Comparison of ENCODE assay signal across 16 cellular contexts in genomic region chr11:68200639-68201038, GRCh38. TPM values are rescaled to one million over a fixed set of nuclear protein-coding genes. Genes with fewer than 3 reads are reported as not detected.
A peak's percentile ranks its signal among the peaks of the same experiment; 100 is the strongest.
DNase-seq lines count a peak whose midpoint lies in the region; ATAC-seq and TF ChIP-seq lines count a peak whose summit lies in the region.
"Had no signal": no experiment of that assay in that cellular context is flagged by ENCODE, and none has a peak within 500 bp of the region (broad histone marks: within the 10 kb centered on the region; RNA-seq: fewer than 3 reads in every experiment).

No MANE protein-coding gene starts in this region.

- peaks cover 66% of the 10 kb centered on the region for H3K4me1 Mint-ChIP-seq in activated naive CD8-positive, alpha-beta T cell treated with anti-CD3 and anti-CD28 coated beads, Interleukin-2, amount 50 U/mL, for 24 hours

- no peak overlapping the region for H3K4me3 ChIP-seq in foreskin fibroblast (ENCODE audit: low read depth in 1 of 2, low read length in 2 of 2)
- no peak overlapping the region for H3K4me3 ChIP-seq in adrenal gland
- H3K4me3 ChIP-seq: tibial nerve had no signal

- no peak overlapping the region for H3K4me3 Mint-ChIP-seq in activated naive CD8-positive, alpha-beta T cell treated with anti-CD3 and anti-CD28 coated beads, Interleukin-2, amount 50 U/mL, for 24 hours
- H3K4me3 Mint-ChIP-seq: activated CD8-positive, alpha-beta T cell treated with anti-CD3 and anti-CD28 coated beads for 36 hours had no signal

- no peaks in the 10 kb centered on the region for H3K9me3 ChIP-seq in adrenal gland (replicated peaks in 1 of 3)
- H3K9me3 ChIP-seq: tibial nerve had no signal

- H3K4me1 ChIP-seq in adrenal gland (replicated peaks in 1 of 2), result peaks cover 0 to 34% of the 10 kb centered on the region in 2 donors

- H3K27ac ChIP-seq in adrenal gland, result no peak overlapping the region
- H3K27ac ChIP-seq: RWPE1 had no signal

- TF ChIP-seq POLR2A in adrenal gland (IDR thresholded peaks at IDR 0.05), result no peak

- H3K36me3 ChIP-seq in adrenal gland (replicated peaks in 1 of 2), result no peaks in the 10 kb centered on the region
- H3K36me3 ChIP-seq: tibial nerve had no signal

- no peaks in the 10 kb centered on the region for H3K27me3 Mint-ChIP-seq in activated naive CD8-positive, alpha-beta T cell treated with anti-CD3 and anti-CD28 coated beads, Interleukin-2, amount 50 U/mL, for 24 hours
- H3K27me3 Mint-ChIP-seq: activated CD8-positive, alpha-beta T cell treated with anti-CD3 and anti-CD28 coated beads for 36 hours had no signal

- WGBS in adrenal gland, 4 donors, result 43 to 53% (median 48%) methylated on average over 3 of the region's 3 CpGs

- H3K36me3 Mint-ChIP-seq in activated naive CD8-positive, alpha-beta T cell treated with anti-CD3 and anti-CD28 coated beads, Interleukin-2, amount 50 U/mL, for 24 hours (ENCODE audit: low read depth), result no peaks in the 10 kb centered on the region

- intact Hi-C loops in Right ventricle myocardium inferior (cut with DNase I), result no loop called here
- intact Hi-C loops in cardiac septum (cut with DNase I), result loop anchor here (10.0 kb wide), 1 partner anchor 186 kb away; the partner anchor contains the start of gene ALDH3B1
- intact Hi-C loops in adrenal gland (cut with DNase I), result loop anchor here in 1 of 2 donors (10.0 kb wide), 2 partner anchors 156 to 186 kb away; partner anchors contain the start of gene ALDH3B1

- ATAC-seq in Right ventricle myocardium inferior (peak; percentile 45), HG03039 (IDR thresholded peaks at IDR 0.05; ENCODE audit: unreplicated experiment) (no peak), GM18517 (IDR thresholded peaks at IDR 0.05; ENCODE audit: unreplicated experiment) (no peak)
- no peak for ATAC-seq in activated naive CD8-positive, alpha-beta T cell treated with anti-CD3 and anti-CD28 coated beads, Interleukin-2, amount 50 U/mL, for 24 hours
- ATAC-seq: activated CD8-positive, alpha-beta T cell treated with anti-CD3 and anti-CD28 coated beads for 36 hours had no signal

- no peaks in the 10 kb centered on the region for H3K9me3 Mint-ChIP-seq in activated naive CD8-positive, alpha-beta T cell treated with anti-CD3 and anti-CD28 coated beads, Interleukin-2, amount 50 U/mL, for 24 hours
- H3K9me3 Mint-ChIP-seq: activated CD8-positive, alpha-beta T cell treated with anti-CD3 and anti-CD28 coated beads for 36 hours had no signal

- TF ChIP-seq CTCF in foreskin fibroblast (IDR thresholded peaks at IDR 0.05; ENCODE audit: low read depth, low read length) (no peak), adrenal gland (IDR thresholded peaks at IDR 0.05) (no peak)

- DNase-seq in Right ventricle myocardium inferior (ENCODE audit: missing footprints), result no peak
- DNase-seq in cardiac septum (ENCODE audit: low spot score), result no peak
- no peak for DNase-seq in activated naive CD8-positive, alpha-beta T cell treated with anti-CD3 and anti-CD28 coated beads, Interleukin-2, amount 50 U/mL, for 24 hours
- DNase-seq in foreskin fibroblast, result peak; percentile 47 to 82
- peak; percentile 74 for DNase-seq in stromal cell of bone marrow (ENCODE audit: low read depth)
- no peak for DNase-seq in adrenal gland
- DNase-seq: activated CD8-positive, alpha-beta T cell treated with anti-CD3 and anti-CD28 coated beads for 36 hours; cortex of kidney; DND-41; kidney glomerular epithelial cell; NCI-H1417 treated with DMSO at 0.1 percent for 48 hours; T1000 had no signal

- peak overlapping the region; percentile 33 for H3K27ac Mint-ChIP-seq in activated naive CD8-positive, alpha-beta T cell treated with anti-CD3 and anti-CD28 coated beads, Interleukin-2, amount 50 U/mL, for 24 hours
- H3K27ac Mint-ChIP-seq: activated CD8-positive, alpha-beta T cell treated with anti-CD3 and anti-CD28 coated beads for 36 hours had no signal

- no peaks in the 10 kb centered on the region for H3K27me3 ChIP-seq in adrenal gland
- H3K27me3 ChIP-seq: tibial nerve had no signal

RNA-seq across cellular contexts. Expression of gene KMT5B, which starts 12.5 kb away (rescaled TPM):
- total RNA-seq in Right ventricle myocardium inferior (29.1 TPM), cardiac septum (37.7 TPM), adrenal gland (100 to 1,000 TPM in 1 of 8 donors, 10 to 100 TPM in 7; 22.6 to 121 (median 36.9) TPM)
- 10 to 100 TPM; 23.3 to 45.1 (median 30.2) TPM for polyA plus RNA-seq in adrenal gland

Comparison
In these comparisons a context has a peak if more than half of its experiments do, and no peak if none do; other contexts are left out.
1. DNase-seq: peak in foreskin fibroblast (2 of 2) and stromal cell of bone marrow (single experiment); none in Right ventricle myocardium inferior (single experiment), cardiac septum (single experiment), activated naive CD8-positive, alpha-beta T cell treated with anti-CD3 and anti-CD28 coated beads, Interleukin-2, amount 50 U/mL, for 24 hours (single experiment) and adrenal gland (0 of 7).